In the genomic region with DNA sequence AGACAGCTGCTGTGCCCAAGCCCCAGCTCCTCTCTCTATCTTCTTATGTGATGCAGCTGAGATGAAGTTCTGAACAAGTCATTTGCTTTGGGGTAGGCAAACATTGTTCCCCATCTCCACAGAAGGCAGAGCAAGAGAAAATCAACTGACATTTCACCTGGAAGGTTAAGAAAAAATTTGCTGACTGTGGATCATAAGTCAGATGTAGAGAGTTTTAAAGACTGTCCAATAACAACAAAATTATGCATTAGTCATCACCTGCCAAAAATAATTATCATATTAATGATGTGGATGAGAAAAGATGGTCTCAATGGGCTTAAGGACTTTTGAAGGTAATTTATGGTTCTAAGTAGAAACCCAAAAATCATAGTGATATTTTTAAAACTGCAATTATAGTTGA, we compare ENCODE assay signal across 23 cellular contexts. TPM values are rescaled to one million over a fixed set of nuclear protein-coding genes. Genes with fewer than 3 reads are reported as not detected.
DNase-seq lines count a peak whose midpoint lies in the region; ATAC-seq and TF ChIP-seq lines count a peak whose summit lies in the region.
"Had no signal": no experiment of that assay in that cellular context is flagged by ENCODE, and none has a peak within 500 bp of the region (broad histone marks: within the 10 kb centered on the region; RNA-seq: fewer than 3 reads in every experiment).

No MANE protein-coding gene starts in this region.

- intact Hi-C loops in activated CD4-positive, alpha-beta T cell treated with anti-CD3 and anti-CD28 coated beads, Interleukin-2, amount 10 ng/mL, durations not matched to agents 24 days and 14 days (cut with micrococcal nuclease): no loop called here
- intact Hi-C loops in natural killer cell (cut with micrococcal nuclease): no loop called here
- intact Hi-C loops in transverse colon (cut with DNase I; ENCODE audit: low total_unique reads): no loop called here

- no peak overlapping the region for H3K4me3 Mint-ChIP-seq in activated CD4-positive, alpha-beta T cell treated with anti-CD3 and anti-CD28 coated beads, Interleukin-2, amount 10 ng/mL, durations not matched to agents 24 days and 14 days
- H3K4me3 Mint-ChIP-seq in natural killer cell (no peak overlapping the region), immature natural killer cell (no peak overlapping the region)
- no peak overlapping the region for H3K4me3 Mint-ChIP-seq in natural killer cell treated with Interleukin-12 subunit alpha and Interleukin-12 subunit beta and Interleukin-15 and Interleukin-18, amount 100 ng/mL, for 72 hours

- H3K9me3 ChIP-seq in transverse colon: no peaks in the 10 kb centered on the region
- H3K9me3 ChIP-seq: BLaER1 treated with 17β-estradiol and CSF1 and Interleukin-3, amounts not matched to agents 10 nM and 100 nM; MG63; SJSA1 had no signal

- no peak for TF ChIP-seq EP300 in transverse colon (IDR thresholded peaks at IDR 0.05; ENCODE audit: low read depth)

- no peaks in the 10 kb centered on the region for H3K36me3 ChIP-seq in transverse colon
- H3K36me3 ChIP-seq: MG63 had no signal

- H3K4me1 ChIP-seq in transverse colon: no peaks in the 10 kb centered on the region
- H3K4me1 ChIP-seq: SJSA1 had no signal

- H3K36me3 Mint-ChIP-seq in activated CD4-positive, alpha-beta T cell treated with anti-CD3 and anti-CD28 coated beads, Interleukin-2, amount 10 ng/mL, durations not matched to agents 24 days and 14 days (ENCODE audit: low read depth): peaks cover 59% of the 10 kb centered on the region
- H3K36me3 Mint-ChIP-seq in natural killer cell (peaks cover 17% of the 10 kb centered on the region), immature natural killer cell (peaks cover 25 to 47% (median 33%) of the 10 kb centered on the region in 3 donors)
- H3K36me3 Mint-ChIP-seq in natural killer cell treated with Interleukin-12 subunit alpha and Interleukin-12 subunit beta and Interleukin-15 and Interleukin-18, amount 100 ng/mL, for 72 hours: peaks cover 28% of the 10 kb centered on the region

- TF ChIP-seq CTCF in natural killer cell (IDR thresholded peaks at IDR 0.05) (no peak), transverse colon (IDR thresholded peaks at IDR 0.05) (no peak)

- H3K27me3 ChIP-seq in transverse colon: no peaks in the 10 kb centered on the region
- H3K27me3 ChIP-seq: BLaER1 treated with 17β-estradiol and CSF1 and Interleukin-3, amounts not matched to agents 10 nM and 100 nM; MG63; SJSA1 had no signal

- H3K27me3 Mint-ChIP-seq in activated CD4-positive, alpha-beta T cell treated with anti-CD3 and anti-CD28 coated beads, Interleukin-2, amount 10 ng/mL, durations not matched to agents 24 days and 14 days: no peaks in the 10 kb centered on the region
- H3K27me3 Mint-ChIP-seq in natural killer cell (ENCODE audit: low read depth in 2 of 2) (no peaks in the 10 kb centered on the region), immature natural killer cell (ENCODE audit: low read depth in 3 of 3) (peaks cover 0 to 2% (median 0%) of the 10 kb centered on the region in 3 donors)
- no peaks in the 10 kb centered on the region for H3K27me3 Mint-ChIP-seq in natural killer cell treated with Interleukin-12 subunit alpha and Interleukin-12 subunit beta and Interleukin-15 and Interleukin-18, amount 100 ng/mL, for 72 hours

- H3K27ac ChIP-seq in transverse colon: no peak overlapping the region
- H3K27ac ChIP-seq: 22Rv1; BLaER1 treated with 17β-estradiol and CSF1 and Interleukin-3, amounts not matched to agents 10 nM and 100 nM; SJSA1 had no signal

- H3K27ac Mint-ChIP-seq in activated CD4-positive, alpha-beta T cell treated with anti-CD3 and anti-CD28 coated beads, Interleukin-2, amount 10 ng/mL, durations not matched to agents 24 days and 14 days: peak overlapping the region; percentile 13
- H3K27ac Mint-ChIP-seq in natural killer cell (peak overlapping the region; percentile 66 to 88), immature natural killer cell (peak overlapping the region in 5 of 6 donors; percentile 42 to 75 (median 57))
- H3K27ac Mint-ChIP-seq in natural killer cell treated with Interleukin-12 subunit alpha and Interleukin-12 subunit beta and Interleukin-15 and Interleukin-18, amount 100 ng/mL, for 72 hours: peak overlapping the region in 1 of 2 donors; percentile 18

- DNase-seq in activated CD4-positive, alpha-beta T cell treated with anti-CD3 and anti-CD28 coated beads, Interleukin-2, amount 10 ng/mL, durations not matched to agents 24 days and 14 days: no peak
- DNase-seq in activated CD4-positive, alpha-beta T cell treated with anti-CD3 and anti-CD28 coated beads, Interleukin-2, amount 50 U/mL, for 4 hours: no peak
- DNase-seq in natural killer cell (no peak), immature natural killer cell (no peak), transverse colon (no peak), kidney tubule cell (ENCODE audit: low spot score) (no peak)
- no peak for DNase-seq in natural killer cell treated with Interleukin-12 subunit alpha and Interleukin-12 subunit beta and Interleukin-15 and Interleukin-18, amount 100 ng/mL, for 72 hours (ENCODE audit: low spot score)
- DNase-seq: ACHN, DMS79 treated with DMSO at 0.1 percent for 48 hours, H7, MG63, NCI-H1417, NCI-H187, NCI-H2107, NCI-H446 treated with DMSO at 0.1 percent for 48 hours, NCI-H526 treated with DMSO at 0.1 percent for 48 hours had no signal

- ATAC-seq in natural killer cell (no peak), GM18868 (IDR thresholded peaks at IDR 0.05; ENCODE audit: unreplicated experiment) (no peak)
- no peak for ATAC-seq in natural killer cell treated with Interleukin-12 subunit alpha and Interleukin-12 subunit beta and Interleukin-15 and Interleukin-18, amount 100 ng/mL, for 72 hours
- ATAC-seq: K562, Right ventricle myocardium inferior had no signal

- no peak overlapping the region for H3K4me3 ChIP-seq in transverse colon
- H3K4me3 ChIP-seq: BLaER1 treated with 17β-estradiol and CSF1 and Interleukin-3, amounts not matched to agents 10 nM and 100 nM; K562; MG63; SJSA1 had no signal

- H3K9me3 Mint-ChIP-seq in activated CD4-positive, alpha-beta T cell treated with anti-CD3 and anti-CD28 coated beads, Interleukin-2, amount 10 ng/mL, durations not matched to agents 24 days and 14 days: no peaks in the 10 kb centered on the region
- H3K9me3 Mint-ChIP-seq in natural killer cell (no peaks in the 10 kb centered on the region), immature natural killer cell (no peaks in the 10 kb centered on the region)
- H3K9me3 Mint-ChIP-seq in natural killer cell treated with Interleukin-12 subunit alpha and Interleukin-12 subunit beta and Interleukin-15 and Interleukin-18, amount 100 ng/mL, for 72 hours: no peaks in the 10 kb centered on the region

- no peak for TF ChIP-seq POLR2A in transverse colon (IDR thresholded peaks at IDR 0.05)

- H3K4me1 Mint-ChIP-seq in activated CD4-positive, alpha-beta T cell treated with anti-CD3 and anti-CD28 coated beads, Interleukin-2, amount 10 ng/mL, durations not matched to agents 24 days and 14 days: peaks cover 26% of the 10 kb centered on the region
- H3K4me1 Mint-ChIP-seq in natural killer cell (peaks cover 48% of the 10 kb centered on the region in 2 donors), immature natural killer cell (peaks cover 31 to 47% of the 10 kb centered on the region in 2 donors)
- H3K4me1 Mint-ChIP-seq in natural killer cell treated with Interleukin-12 subunit alpha and Interleukin-12 subunit beta and Interleukin-15 and Interleukin-18, amount 100 ng/mL, for 72 hours (ENCODE audit: low read depth in 2 of 2): peaks cover 32 to 34% of the 10 kb centered on the region in 2 donors

- in situ Hi-C loops in transverse colon (cut with MboI; ENCODE audit: low pct_ligation_motif_present in 1 of 4, low pct_unique_long_range_greater_than_20kb in 1 of 4, low sequenced_read_pairs in 3 of 4): no loop called here

RNA-seq across cellular contexts. Expression of gene KCNJ1, which starts 59.2 kb away (rescaled TPM):
- total RNA-seq in activated CD4-positive, alpha-beta T cell treated with anti-CD3 and anti-CD28 coated beads, Interleukin-2, amount 10 ng/mL, durations not matched to agents 24 days and 14 days: not detected in 2 replicates
- total RNA-seq in natural killer cell: not detected
- not detected for total RNA-seq in natural killer cell treated with Interleukin-12 subunit alpha and Interleukin-12 subunit beta and Interleukin-15 and Interleukin-18, amount 100 ng/mL, for 72 hours
- not detected for polyA plus RNA-seq in immature natural killer cell
- total RNA-seq in transverse colon: not detected
- total RNA-seq: K562, LHCN-M2, Right ventricle myocardium inferior, SJSA1 had no signal
- polyA plus RNA-seq: K562 had no signal
